ENCODE assay signal across 1 cellular context in the genomic region with DNA sequence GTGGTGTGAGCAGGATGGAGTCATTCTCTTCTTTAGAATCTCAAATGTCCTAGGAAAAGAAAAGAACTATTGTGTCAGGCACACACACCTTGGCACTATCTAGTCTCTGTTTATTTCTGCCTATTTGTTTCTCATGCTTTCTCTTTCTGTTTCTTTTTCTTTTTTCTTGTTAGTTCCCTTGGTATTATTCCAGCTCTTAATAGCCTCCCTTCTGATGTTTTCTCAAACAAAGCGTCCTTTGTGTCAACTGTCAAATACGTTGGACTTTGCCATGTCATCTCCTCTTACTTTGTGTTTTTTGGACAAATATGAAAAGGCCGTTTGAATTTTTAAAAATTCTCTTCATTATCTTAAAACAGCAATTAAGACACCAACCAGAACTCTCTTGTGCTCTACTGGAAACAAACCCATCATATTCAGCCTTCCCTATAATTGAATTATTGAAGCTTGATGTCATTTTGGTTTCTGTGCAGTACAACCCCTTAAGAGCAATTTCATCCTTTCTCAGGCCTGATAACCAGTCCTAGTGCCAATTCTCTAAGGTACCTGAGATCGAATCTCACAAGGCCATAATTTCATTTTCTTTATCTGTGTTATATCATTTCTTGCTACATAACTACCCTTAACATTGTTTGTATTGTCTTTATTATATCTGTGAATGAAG.
TF ChIP-seq lines count a peak whose summit lies in the region.

No MANE protein-coding gene starts in this region.

TF ChIP-seq in HepG2, 621 proteins besides CTCF, POLR2A, EP300 and RAD21 (continued from another document):
- TF ChIP-seq, protein P1, sequence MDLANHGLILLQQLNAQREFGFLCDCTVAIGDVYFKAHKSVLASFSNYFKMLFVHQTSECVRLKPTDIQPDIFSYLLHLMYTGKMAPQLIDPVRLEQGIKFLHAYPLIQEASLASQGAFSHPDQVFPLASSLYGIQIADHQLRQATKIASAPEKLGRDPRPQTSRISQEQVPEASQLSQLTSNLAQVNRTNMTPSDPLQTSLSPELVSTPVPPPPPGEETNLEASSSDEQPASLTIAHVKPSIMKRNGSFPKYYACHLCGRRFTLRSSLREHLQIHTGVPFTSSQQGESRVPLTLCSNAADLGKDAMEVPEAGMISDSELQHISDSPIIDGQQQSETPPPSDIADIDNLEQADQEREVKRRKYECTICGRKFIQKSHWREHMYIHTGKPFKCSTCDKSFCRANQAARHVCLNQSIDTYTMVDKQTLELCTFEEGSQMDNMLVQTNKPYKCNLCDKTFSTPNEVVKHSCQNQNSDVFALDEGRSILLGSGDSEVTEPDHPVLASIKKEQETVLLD (CRISPR knock-in tag; IDR thresholded peaks at IDR 0.05; ENCODE audit: low read depth): no peak
- TF ChIP-seq ZC3H13 (CRISPR knock-in tag; IDR thresholded peaks at IDR 0.05) (no peak), KAT8 (CRISPR knock-in tag; IDR thresholded peaks at IDR 0.05) (0 out of 2 replicates have a peak, but pooled peaks have one; percentile 47), MEIS1 (CRISPR knock-in tag; IDR thresholded peaks at IDR 0.05; ENCODE audit: borderline replicate concordance) (no peak), FOSL1 (CRISPR knock-in tag; IDR thresholded peaks at IDR 0.05; ENCODE audit: borderline replicate concordance) (no peak), ZBTB20 (CRISPR knock-in tag; IDR thresholded peaks at IDR 0.05; ENCODE audit: borderline replicate concordance, low read depth) (no peak), ASH2L (IDR thresholded peaks at IDR 0.05; ENCODE audit: insufficient read length, low read depth, low read length) (peak; percentile 65), ZNF263 (CRISPR knock-in tag; IDR thresholded peaks at IDR 0.05) (no peak), SMARCC2 (IDR thresholded peaks at IDR 0.05) (no peak), ZNF614 (CRISPR knock-in tag; IDR thresholded peaks at IDR 0.05; ENCODE audit: borderline replicate concordance) (0 out of 2 replicates have a peak, but pooled peaks have one; percentile 53), HMG20A (CRISPR knock-in tag; IDR thresholded peaks at IDR 0.05; ENCODE audit: borderline replicate concordance) (peak; percentile 36; the same call in 1 of the 2 replicates), ZNF343 (CRISPR knock-in tag; IDR thresholded peaks at IDR 0.05) (no peak), U2AF2 (IDR thresholded peaks at IDR 0.05; ENCODE audit: low read depth, low read length) (no peak), CAMTA2 (CRISPR knock-in tag; IDR thresholded peaks at IDR 0.05; ENCODE audit: borderline replicate concordance) (no peak), PHF8 (CRISPR knock-in tag; IDR thresholded peaks at IDR 0.05) (no peak), ZFP1 (CRISPR knock-in tag; IDR thresholded peaks at IDR 0.05) (no peak), SRF (IDR thresholded peaks at IDR 0.05; ENCODE audit: low read depth, low read length) (no peak), RNF2 (conservative IDR thresholded peaks at IDR 0.05; ENCODE audit: low read depth) (no peak), ZNF782 (CRISPR knock-in tag; IDR thresholded peaks at IDR 0.05; ENCODE audit: borderline replicate concordance) (no peak), WIZ (CRISPR knock-in tag; IDR thresholded peaks at IDR 0.05) (no peak), BCL6 (CRISPR knock-in tag; IDR thresholded peaks at IDR 0.05) (peak; percentile 47), SP2 (CRISPR knock-in tag; IDR thresholded peaks at IDR 0.05) (no peak), ONECUT2 (CRISPR knock-in tag; IDR thresholded peaks at IDR 0.05) (no peak), TP53 (CRISPR knock-in tag; conservative IDR thresholded peaks at IDR 0.05) (no peak), ZNF780A (CRISPR knock-in tag; IDR thresholded peaks at IDR 0.05) (no peak), IRF2 (CRISPR knock-in tag; IDR thresholded peaks at IDR 0.05) (peak; percentile 58; the same call in 1 of the 2 replicates)
- TF ChIP-seq, protein P2, sequence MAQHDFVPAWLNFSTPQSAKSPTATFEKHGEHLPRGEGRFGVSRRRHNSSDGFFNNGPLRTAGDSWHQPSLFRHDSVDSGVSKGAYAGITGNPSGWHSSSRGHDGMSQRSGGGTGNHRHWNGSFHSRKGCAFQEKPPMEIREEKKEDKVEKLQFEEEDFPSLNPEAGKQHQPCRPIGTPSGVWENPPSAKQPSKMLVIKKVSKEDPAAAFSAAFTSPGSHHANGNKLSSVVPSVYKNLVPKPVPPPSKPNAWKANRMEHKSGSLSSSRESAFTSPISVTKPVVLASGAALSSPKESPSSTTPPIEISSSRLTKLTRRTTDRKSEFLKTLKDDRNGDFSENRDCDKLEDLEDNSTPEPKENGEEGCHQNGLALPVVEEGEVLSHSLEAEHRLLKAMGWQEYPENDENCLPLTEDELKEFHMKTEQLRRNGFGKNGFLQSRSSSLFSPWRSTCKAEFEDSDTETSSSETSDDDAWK (CRISPR knock-in tag; IDR thresholded peaks at IDR 0.05): no peak
- TF ChIP-seq, protein P3, sequence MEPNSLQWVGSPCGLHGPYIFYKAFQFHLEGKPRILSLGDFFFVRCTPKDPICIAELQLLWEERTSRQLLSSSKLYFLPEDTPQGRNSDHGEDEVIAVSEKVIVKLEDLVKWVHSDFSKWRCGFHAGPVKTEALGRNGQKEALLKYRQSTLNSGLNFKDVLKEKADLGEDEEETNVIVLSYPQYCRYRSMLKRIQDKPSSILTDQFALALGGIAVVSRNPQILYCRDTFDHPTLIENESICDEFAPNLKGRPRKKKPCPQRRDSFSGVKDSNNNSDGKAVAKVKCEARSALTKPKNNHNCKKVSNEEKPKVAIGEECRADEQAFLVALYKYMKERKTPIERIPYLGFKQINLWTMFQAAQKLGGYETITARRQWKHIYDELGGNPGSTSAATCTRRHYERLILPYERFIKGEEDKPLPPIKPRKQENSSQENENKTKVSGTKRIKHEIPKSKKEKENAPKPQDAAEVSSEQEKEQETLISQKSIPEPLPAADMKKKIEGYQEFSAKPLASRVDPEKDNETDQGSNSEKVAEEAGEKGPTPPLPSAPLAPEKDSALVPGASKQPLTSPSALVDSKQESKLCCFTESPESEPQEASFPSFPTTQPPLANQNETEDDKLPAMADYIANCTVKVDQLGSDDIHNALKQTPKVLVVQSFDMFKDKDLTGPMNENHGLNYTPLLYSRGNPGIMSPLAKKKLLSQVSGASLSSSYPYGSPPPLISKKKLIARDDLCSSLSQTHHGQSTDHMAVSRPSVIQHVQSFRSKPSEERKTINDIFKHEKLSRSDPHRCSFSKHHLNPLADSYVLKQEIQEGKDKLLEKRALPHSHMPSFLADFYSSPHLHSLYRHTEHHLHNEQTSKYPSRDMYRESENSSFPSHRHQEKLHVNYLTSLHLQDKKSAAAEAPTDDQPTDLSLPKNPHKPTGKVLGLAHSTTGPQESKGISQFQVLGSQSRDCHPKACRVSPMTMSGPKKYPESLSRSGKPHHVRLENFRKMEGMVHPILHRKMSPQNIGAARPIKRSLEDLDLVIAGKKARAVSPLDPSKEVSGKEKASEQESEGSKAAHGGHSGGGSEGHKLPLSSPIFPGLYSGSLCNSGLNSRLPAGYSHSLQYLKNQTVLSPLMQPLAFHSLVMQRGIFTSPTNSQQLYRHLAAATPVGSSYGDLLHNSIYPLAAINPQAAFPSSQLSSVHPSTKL (CRISPR knock-in tag; IDR thresholded peaks at IDR 0.05): peak; percentile 74
- TF ChIP-seq, protein P4, sequence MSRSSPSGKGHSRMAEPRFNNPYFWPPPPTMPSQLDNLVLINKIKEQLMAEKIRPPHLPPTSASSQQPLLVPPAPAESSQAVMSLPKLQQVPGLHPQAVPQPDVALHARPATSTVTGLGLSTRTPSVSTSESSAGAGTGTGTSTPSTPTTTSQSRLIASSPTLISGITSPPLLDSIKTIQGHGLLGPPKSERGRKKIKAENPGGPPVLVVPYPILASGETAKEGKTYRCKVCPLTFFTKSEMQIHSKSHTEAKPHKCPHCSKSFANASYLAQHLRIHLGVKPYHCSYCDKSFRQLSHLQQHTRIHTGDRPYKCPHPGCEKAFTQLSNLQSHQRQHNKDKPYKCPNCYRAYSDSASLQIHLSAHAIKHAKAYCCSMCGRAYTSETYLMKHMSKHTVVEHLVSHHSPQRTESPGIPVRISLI (CRISPR knock-in tag; IDR thresholded peaks at IDR 0.05; ENCODE audit: borderline replicate concordance): peak; percentile 26; the same call in 1 of the 2 replicates
- TF ChIP-seq, protein P5, sequence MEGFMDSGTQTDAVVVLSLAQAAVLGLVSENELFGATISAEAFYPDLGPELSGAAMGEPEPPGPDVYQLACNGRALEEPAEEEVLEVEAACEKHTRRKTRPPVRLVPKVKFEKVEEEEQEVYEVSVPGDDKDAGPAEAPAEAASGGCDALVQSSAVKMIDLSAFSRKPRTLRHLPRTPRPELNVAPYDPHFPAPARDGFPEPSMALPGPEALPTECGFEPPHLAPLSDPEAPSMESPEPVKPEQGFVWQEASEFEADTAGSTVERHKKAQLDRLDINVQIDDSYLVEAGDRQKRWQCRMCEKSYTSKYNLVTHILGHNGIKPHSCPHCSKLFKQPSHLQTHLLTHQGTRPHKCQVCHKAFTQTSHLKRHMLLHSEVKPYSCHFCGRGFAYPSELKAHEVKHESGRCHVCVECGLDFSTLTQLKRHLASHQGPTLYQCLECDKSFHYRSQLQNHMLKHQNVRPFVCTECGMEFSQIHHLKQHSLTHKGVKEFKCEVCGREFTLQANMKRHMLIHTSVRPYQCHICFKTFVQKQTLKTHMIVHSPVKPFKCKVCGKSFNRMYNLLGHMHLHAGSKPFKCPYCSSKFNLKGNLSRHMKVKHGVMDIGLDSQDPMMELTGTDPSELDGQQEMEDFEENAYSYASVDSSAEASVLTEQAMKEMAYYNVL (CRISPR knock-in tag; IDR thresholded peaks at IDR 0.05; ENCODE audit: borderline replicate concordance): peak; percentile 98
- TF ChIP-seq, protein P6, sequence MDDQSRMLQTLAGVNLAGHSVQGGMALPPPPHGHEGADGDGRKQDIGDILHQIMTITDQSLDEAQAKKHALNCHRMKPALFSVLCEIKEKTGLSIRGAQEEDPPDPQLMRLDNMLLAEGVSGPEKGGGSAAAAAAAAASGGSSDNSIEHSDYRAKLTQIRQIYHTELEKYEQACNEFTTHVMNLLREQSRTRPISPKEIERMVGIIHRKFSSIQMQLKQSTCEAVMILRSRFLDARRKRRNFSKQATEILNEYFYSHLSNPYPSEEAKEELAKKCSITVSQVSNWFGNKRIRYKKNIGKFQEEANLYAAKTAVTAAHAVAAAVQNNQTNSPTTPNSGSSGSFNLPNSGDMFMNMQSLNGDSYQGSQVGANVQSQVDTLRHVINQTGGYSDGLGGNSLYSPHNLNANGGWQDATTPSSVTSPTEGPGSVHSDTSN (CRISPR knock-in tag; IDR thresholded peaks at IDR 0.05; ENCODE audit: borderline replicate concordance): no peak
- TF ChIP-seq, protein P7, sequence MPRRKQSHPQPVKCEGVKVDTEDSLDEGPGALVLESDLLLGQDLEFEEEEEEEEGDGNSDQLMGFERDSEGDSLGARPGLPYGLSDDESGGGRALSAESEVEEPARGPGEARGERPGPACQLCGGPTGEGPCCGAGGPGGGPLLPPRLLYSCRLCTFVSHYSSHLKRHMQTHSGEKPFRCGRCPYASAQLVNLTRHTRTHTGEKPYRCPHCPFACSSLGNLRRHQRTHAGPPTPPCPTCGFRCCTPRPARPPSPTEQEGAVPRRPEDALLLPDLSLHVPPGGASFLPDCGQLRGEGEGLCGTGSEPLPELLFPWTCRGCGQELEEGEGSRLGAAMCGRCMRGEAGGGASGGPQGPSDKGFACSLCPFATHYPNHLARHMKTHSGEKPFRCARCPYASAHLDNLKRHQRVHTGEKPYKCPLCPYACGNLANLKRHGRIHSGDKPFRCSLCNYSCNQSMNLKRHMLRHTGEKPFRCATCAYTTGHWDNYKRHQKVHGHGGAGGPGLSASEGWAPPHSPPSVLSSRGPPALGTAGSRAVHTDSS (CRISPR knock-in tag; conservative IDR thresholded peaks at IDR 0.05): no peak
- TF ChIP-seq, protein P8, sequence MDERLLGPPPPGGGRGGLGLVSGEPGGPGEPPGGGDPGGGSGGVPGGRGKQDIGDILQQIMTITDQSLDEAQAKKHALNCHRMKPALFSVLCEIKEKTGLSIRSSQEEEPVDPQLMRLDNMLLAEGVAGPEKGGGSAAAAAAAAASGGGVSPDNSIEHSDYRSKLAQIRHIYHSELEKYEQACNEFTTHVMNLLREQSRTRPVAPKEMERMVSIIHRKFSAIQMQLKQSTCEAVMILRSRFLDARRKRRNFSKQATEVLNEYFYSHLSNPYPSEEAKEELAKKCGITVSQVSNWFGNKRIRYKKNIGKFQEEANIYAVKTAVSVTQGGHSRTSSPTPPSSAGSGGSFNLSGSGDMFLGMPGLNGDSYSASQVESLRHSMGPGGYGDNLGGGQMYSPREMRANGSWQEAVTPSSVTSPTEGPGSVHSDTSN (CRISPR knock-in tag; IDR thresholded peaks at IDR 0.05): no peak
- TF ChIP-seq, protein P9, sequence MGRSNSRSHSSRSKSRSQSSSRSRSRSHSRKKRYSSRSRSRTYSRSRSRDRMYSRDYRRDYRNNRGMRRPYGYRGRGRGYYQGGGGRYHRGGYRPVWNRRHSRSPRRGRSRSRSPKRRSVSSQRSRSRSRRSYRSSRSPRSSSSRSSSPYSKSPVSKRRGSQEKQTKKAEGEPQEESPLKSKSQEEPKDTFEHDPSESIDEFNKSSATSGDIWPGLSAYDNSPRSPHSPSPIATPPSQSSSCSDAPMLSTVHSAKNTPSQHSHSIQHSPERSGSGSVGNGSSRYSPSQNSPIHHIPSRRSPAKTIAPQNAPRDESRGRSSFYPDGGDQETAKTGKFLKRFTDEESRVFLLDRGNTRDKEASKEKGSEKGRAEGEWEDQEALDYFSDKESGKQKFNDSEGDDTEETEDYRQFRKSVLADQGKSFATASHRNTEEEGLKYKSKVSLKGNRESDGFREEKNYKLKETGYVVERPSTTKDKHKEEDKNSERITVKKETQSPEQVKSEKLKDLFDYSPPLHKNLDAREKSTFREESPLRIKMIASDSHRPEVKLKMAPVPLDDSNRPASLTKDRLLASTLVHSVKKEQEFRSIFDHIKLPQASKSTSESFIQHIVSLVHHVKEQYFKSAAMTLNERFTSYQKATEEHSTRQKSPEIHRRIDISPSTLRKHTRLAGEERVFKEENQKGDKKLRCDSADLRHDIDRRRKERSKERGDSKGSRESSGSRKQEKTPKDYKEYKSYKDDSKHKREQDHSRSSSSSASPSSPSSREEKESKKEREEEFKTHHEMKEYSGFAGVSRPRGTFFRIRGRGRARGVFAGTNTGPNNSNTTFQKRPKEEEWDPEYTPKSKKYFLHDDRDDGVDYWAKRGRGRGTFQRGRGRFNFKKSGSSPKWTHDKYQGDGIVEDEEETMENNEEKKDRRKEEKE (IDR thresholded peaks at IDR 0.05): no peak
- TF ChIP-seq, protein P10, sequence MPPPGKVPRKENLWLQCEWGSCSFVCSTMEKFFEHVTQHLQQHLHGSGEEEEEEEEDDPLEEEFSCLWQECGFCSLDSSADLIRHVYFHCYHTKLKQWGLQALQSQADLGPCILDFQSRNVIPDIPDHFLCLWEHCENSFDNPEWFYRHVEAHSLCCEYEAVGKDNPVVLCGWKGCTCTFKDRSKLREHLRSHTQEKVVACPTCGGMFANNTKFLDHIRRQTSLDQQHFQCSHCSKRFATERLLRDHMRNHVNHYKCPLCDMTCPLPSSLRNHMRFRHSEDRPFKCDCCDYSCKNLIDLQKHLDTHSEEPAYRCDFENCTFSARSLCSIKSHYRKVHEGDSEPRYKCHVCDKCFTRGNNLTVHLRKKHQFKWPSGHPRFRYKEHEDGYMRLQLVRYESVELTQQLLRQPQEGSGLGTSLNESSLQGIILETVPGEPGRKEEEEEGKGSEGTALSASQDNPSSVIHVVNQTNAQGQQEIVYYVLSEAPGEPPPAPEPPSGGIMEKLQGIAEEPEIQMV (CRISPR knock-in tag; IDR thresholded peaks at IDR 0.05; ENCODE audit: low read depth): no peak
TF ChIP-seq in HepG2: peak in this region for 42.
